ENCODE assay signal across 8 cellular contexts in genomic region chr11:124402326-124402922, GRCh38. TPM values are rescaled to one million over a fixed set of nuclear protein-coding genes. Genes with fewer than 3 reads are reported as not detected.
DNase-seq lines count a peak whose midpoint lies in the region; ATAC-seq and TF ChIP-seq lines count a peak whose summit lies in the region.

No MANE protein-coding gene starts in this region.

- no peak for TF ChIP-seq POLR2A in heart left ventricle (IDR thresholded peaks at IDR 0.05)

- no peaks in the 10 kb centered on the region for H3K27me3 ChIP-seq in CD8-positive, alpha-beta T cell (ENCODE audit: insufficient read depth, low read length)
- H3K27me3 ChIP-seq in heart left ventricle: no peaks in the 10 kb centered on the region

- intact Hi-C loops in CD8-positive, alpha-beta T cell (cut with DNase I, micrococcal nuclease): no loop called here
- intact Hi-C loops in activated naive CD4-positive, alpha-beta T cell treated with anti-CD3 and anti-CD28 coated beads for 36 hours (cut with micrococcal nuclease): loop anchor here (1.0 to 5.0 kb wide), 3 partner anchors 184 to 434 kb away; no protein-coding TSS in a partner anchor
- intact Hi-C loops in heart left ventricle (cut with DNase I): no loop called here

- peak; percentile 46 for TF ChIP-seq CTCF in CD8-positive, alpha-beta T cell (IDR thresholded peaks at IDR 0.05)
- TF ChIP-seq CTCF in heart left ventricle (IDR thresholded peaks at IDR 0.05): peak; percentile 36 to 80 (median 64)

- H3K9me3 Mint-ChIP-seq in CD8-positive, alpha-beta T cell: no peaks in the 10 kb centered on the region
- no peaks in the 10 kb centered on the region for H3K9me3 Mint-ChIP-seq in activated naive CD4-positive, alpha-beta T cell treated with anti-CD3 and anti-CD28 coated beads for 36 hours

- no peaks in the 10 kb centered on the region for H3K9me3 ChIP-seq in CD8-positive, alpha-beta T cell (ENCODE audit: low read length)
- H3K9me3 ChIP-seq in heart left ventricle: no peaks in the 10 kb centered on the region

- H3K36me3 ChIP-seq in CD8-positive, alpha-beta T cell (ENCODE audit: insufficient read depth, low read length): no peaks in the 10 kb centered on the region
- no peaks in the 10 kb centered on the region for H3K36me3 ChIP-seq in heart left ventricle

- H3K27ac Mint-ChIP-seq in CD8-positive, alpha-beta T cell: no peak overlapping the region
- H3K27ac Mint-ChIP-seq in activated naive CD4-positive, alpha-beta T cell treated with anti-CD3 and anti-CD28 coated beads for 36 hours: no peak overlapping the region

- WGBS in heart left ventricle, 4 donors: 36 to 50% (median 44%) methylated on average over 8 of the region's 8 CpGs

- no peak overlapping the region for H3K4me3 Mint-ChIP-seq in CD8-positive, alpha-beta T cell
- H3K4me3 Mint-ChIP-seq in activated naive CD4-positive, alpha-beta T cell treated with anti-CD3 and anti-CD28 coated beads for 36 hours: no peak overlapping the region

- ATAC-seq in CD8-positive, alpha-beta T cell: no peak
- ATAC-seq in GM18499 (IDR thresholded peaks at IDR 0.05; ENCODE audit: insufficient read depth, unreplicated experiment) (peak; percentile 79), HG02970 (IDR thresholded peaks at IDR 0.05; ENCODE audit: low FRiP score, unreplicated experiment) (peak; percentile 79), heart left ventricle (peak in 1 of 4 donors; percentile 43)

- no peaks in the 10 kb centered on the region for H3K36me3 Mint-ChIP-seq in CD8-positive, alpha-beta T cell
- peaks cover 1% of the 10 kb centered on the region for H3K36me3 Mint-ChIP-seq in activated naive CD4-positive, alpha-beta T cell treated with anti-CD3 and anti-CD28 coated beads for 36 hours (ENCODE audit: low read depth)

- POLR2A ChIA-PET in CD8-positive, alpha-beta T cell (lab: Charles Lee): no interaction called here

- no peaks in the 10 kb centered on the region for H3K27me3 Mint-ChIP-seq in CD8-positive, alpha-beta T cell (ENCODE audit: low read depth)
- peaks cover 6% of the 10 kb centered on the region for H3K27me3 Mint-ChIP-seq in activated naive CD4-positive, alpha-beta T cell treated with anti-CD3 and anti-CD28 coated beads for 36 hours (ENCODE audit: low read depth)

- CTCF ChIA-PET in CD8-positive, alpha-beta T cell (lab: Charles Lee): interaction anchor here (0.7 to 1.3 kb wide), 5 partner anchors 11 to 1475 kb away, joined by 3 to 6 read pairs (median 3); no protein-coding TSS in a partner anchor
- CTCF ChIA-PET in activated naive CD4-positive, alpha-beta T cell treated with anti-CD3 and anti-CD28 coated beads for 36 hours (lab: Charles Lee): interaction anchor here (0.6 to 2.8 kb wide), 12 partner anchors 8 to 500 kb away, joined by 3 to 16 read pairs (median 3); no protein-coding TSS in a partner anchor

- H3K4me3 ChIP-seq in CD8-positive, alpha-beta T cell (ENCODE audit: low read depth, low read length): no peak overlapping the region
- H3K4me3 ChIP-seq in heart left ventricle: no peak overlapping the region

- peak in 3 of 7 experiments; percentile 9 to 34 (median 14) for DNase-seq in CD8-positive, alpha-beta T cell
- DNase-seq in NCI-H526 treated with DMSO at 0.1 percent for 48 hours (lab: John Stamatoyannopoulos, UW): peak; percentile 75
- peak; percentile 82 for DNase-seq in activated naive CD4-positive, alpha-beta T cell treated with anti-CD3 and anti-CD28 coated beads for 36 hours
- peak in 4 of 5 donors; percentile 31 to 54 (median 40) for DNase-seq in heart left ventricle
- DNase-seq in putamen (ENCODE audit: low spot score): peak; percentile 42
- no peak for DNase-seq in NCI-H510A treated with DMSO at 0.1 percent for 48 hours (lab: John Stamatoyannopoulos, UW)

- H3K4me1 ChIP-seq in CD8-positive, alpha-beta T cell (ENCODE audit: insufficient read depth, low read length): no peaks in the 10 kb centered on the region
- H3K4me1 ChIP-seq in heart left ventricle: no peaks in the 10 kb centered on the region

- no peak overlapping the region for H3K27ac ChIP-seq in CD8-positive, alpha-beta T cell (ENCODE audit: low read depth, low read length)
- no peak overlapping the region for H3K27ac ChIP-seq in heart left ventricle

- no peaks in the 10 kb centered on the region for H3K4me1 Mint-ChIP-seq in CD8-positive, alpha-beta T cell (ENCODE audit: low read depth)
- no peaks in the 10 kb centered on the region for H3K4me1 Mint-ChIP-seq in activated naive CD4-positive, alpha-beta T cell treated with anti-CD3 and anti-CD28 coated beads for 36 hours (ENCODE audit: low read depth)

RNA-seq across cellular contexts. Expression of gene OR8B3, which starts 3.6 kb away (rescaled TPM):
- total RNA-seq in CD8-positive, alpha-beta T cell: not detected
- total RNA-seq in activated naive CD4-positive, alpha-beta T cell treated with anti-CD3 and anti-CD28 coated beads for 36 hours: not detected
- not detected for total RNA-seq in heart left ventricle
- not detected for polyA plus RNA-seq in heart left ventricle

RNA-seq across cellular contexts. Expression of gene OR8B2, which starts 18.1 kb away (rescaled TPM):
- total RNA-seq in CD8-positive, alpha-beta T cell: not detected
- total RNA-seq in activated naive CD4-positive, alpha-beta T cell treated with anti-CD3 and anti-CD28 coated beads for 36 hours: not detected
- total RNA-seq in heart left ventricle: not detected
- polyA plus RNA-seq in heart left ventricle: not detected

RNA-seq across cellular contexts. Expression of gene OR8B4, which starts 22.2 kb away (rescaled TPM):
- not detected for total RNA-seq in CD8-positive, alpha-beta T cell
- not detected for total RNA-seq in activated naive CD4-positive, alpha-beta T cell treated with anti-CD3 and anti-CD28 coated beads for 36 hours
- total RNA-seq in heart left ventricle: not detected
- not detected for polyA plus RNA-seq in heart left ventricle

RNA-seq across cellular contexts. Expression of gene OR8B8, which starts 43.1 kb away (rescaled TPM):
- not detected for total RNA-seq in CD8-positive, alpha-beta T cell
- not detected for total RNA-seq in activated naive CD4-positive, alpha-beta T cell treated with anti-CD3 and anti-CD28 coated beads for 36 hours
- total RNA-seq in heart left ventricle: not detected
- not detected for polyA plus RNA-seq in heart left ventricle
